ENCODE assay signal across 25 cellular contexts in the genomic region with DNA sequence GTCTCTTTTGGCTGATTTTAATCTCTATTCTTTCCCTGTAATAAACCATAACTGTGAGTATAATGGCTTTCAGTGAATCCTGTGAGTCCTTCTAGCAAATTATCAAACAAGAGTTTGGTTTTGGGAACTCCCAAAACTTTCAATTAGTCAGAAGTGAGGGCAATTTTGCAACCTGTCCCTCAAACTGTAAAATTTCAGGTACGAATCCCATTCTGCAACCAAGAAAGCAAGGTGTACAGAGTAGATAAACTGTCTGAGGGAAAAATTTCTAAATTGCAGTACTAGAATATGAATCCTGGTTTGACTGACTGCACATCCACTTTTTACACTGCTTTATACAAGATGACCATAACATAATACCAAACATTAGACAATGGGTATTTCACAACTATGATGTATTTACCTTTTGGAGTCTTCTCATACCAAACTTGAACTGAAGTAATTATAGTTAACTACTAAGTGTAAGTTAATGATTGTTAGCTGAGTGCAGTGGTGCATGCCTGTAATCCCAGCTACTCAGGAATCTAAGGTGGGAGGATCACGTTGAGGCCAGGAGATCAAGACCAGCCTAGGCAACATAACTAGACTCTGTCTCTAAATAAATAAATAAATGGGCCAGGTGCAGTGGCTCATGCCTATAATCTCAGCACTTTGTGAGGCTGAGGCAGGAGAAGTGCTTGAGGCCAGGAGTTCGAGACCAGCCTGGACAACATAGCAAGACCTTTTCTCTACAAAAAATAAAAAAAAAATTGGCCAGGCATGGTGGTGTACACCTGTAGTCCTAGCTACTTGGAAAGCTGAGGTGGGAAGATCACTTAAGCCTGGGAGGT. TPM values are rescaled to one million over a fixed set of nuclear protein-coding genes. Genes with fewer than 3 reads are reported as not detected.
DNase-seq lines count a peak whose midpoint lies in the region; ATAC-seq and TF ChIP-seq lines count a peak whose summit lies in the region.
"Had no signal": no experiment of that assay in that cellular context is flagged by ENCODE, and none has a peak within 500 bp of the region (broad histone marks: within the 10 kb centered on the region; RNA-seq: fewer than 3 reads in every experiment).

No MANE protein-coding gene starts in this region.

- no TSS peak for BruUV-seq in Caco-2 (replicated peaks; lab: Mats Ljungman, UMichigan)

- TF ChIP-seq CTCF in Caco-2 (IDR thresholded peaks at IDR 0.05; ENCODE audit: insufficient read depth in 1 of 2, low read depth in 1 of 2, low read length in 1 of 2, severe bottlenecking in 1 of 2, unreplicated experiment in 1 of 2) (no peak), nephron progenitor cell (IDR thresholded peaks at IDR 0.05) (no peak), heart left ventricle (IDR thresholded peaks at IDR 0.05) (no peak)

- H3K9me3 Mint-ChIP-seq in Caco-2 (ENCODE audit: unreplicated experiment) (no peaks in the 10 kb centered on the region), nephron progenitor cell (no peaks in the 10 kb centered on the region)
- H3K9me3 Mint-ChIP-seq: activated T-cell treated with anti-CD3 and anti-CD28 coated beads, Interleukin-2, amount 50 U/mL, for 24 hours; central memory CD8-positive, alpha-beta T cell; H9; naive B cell; stimulated activated naive CD8-positive, alpha-beta T cell treated with anti-CD3 and anti-CD28 coated beads, Interleukin-15, amount 100 ng/mL, for 72 hours; T-helper 1 cell treated with Interleukin-12 subunit alpha and Interleukin-12 subunit beta and Interleukin-4 antibody, amounts not matched to agents 30 μg/mL and 1 μg/mL, for 36 hours had no signal

- H3K27me3 Mint-ChIP-seq in Caco-2 (ENCODE audit: insufficient read depth, unreplicated experiment) (no peaks in the 10 kb centered on the region), nephron progenitor cell (ENCODE audit: low read depth, poor library complexity) (no peaks in the 10 kb centered on the region)
- H3K27me3 Mint-ChIP-seq: activated T-cell treated with anti-CD3 and anti-CD28 coated beads, Interleukin-2, amount 50 U/mL, for 24 hours; central memory CD8-positive, alpha-beta T cell; naive B cell; stimulated activated naive CD8-positive, alpha-beta T cell treated with anti-CD3 and anti-CD28 coated beads, Interleukin-15, amount 100 ng/mL, for 72 hours had no signal

- ATAC-seq in left colon (peak; percentile 71), HG03045 (IDR thresholded peaks at IDR 0.05; ENCODE audit: unreplicated experiment) (no peak), heart left ventricle (no peak), HG02885 (IDR thresholded peaks at IDR 0.05; ENCODE audit: poor library complexity, unreplicated experiment) (no peak)
- ATAC-seq: stimulated activated naive CD8-positive, alpha-beta T cell treated with anti-CD3 and anti-CD28 coated beads, Interleukin-15, amount 100 ng/mL, for 72 hours had no signal

- H3K4me3 ChIP-seq in Caco-2 (ENCODE audit: low read depth, low read length) (no peak overlapping the region), heart left ventricle (no peak overlapping the region)
- H3K4me3 ChIP-seq: tibial artery had no signal

- H3K4me1 Mint-ChIP-seq in Caco-2 (ENCODE audit: low read depth, unreplicated experiment) (peaks cover 19% of the 10 kb centered on the region), nephron progenitor cell (peaks cover 27% of the 10 kb centered on the region)
- H3K4me1 Mint-ChIP-seq: central memory CD8-positive, alpha-beta T cell; H9; naive B cell; stimulated activated naive CD8-positive, alpha-beta T cell treated with anti-CD3 and anti-CD28 coated beads, Interleukin-15, amount 100 ng/mL, for 72 hours had no signal

- peak overlapping the region; percentile 44 for H3K27ac ChIP-seq in angular gyrus (ENCODE audit: low read depth, low read length)
- H3K27ac ChIP-seq in heart left ventricle, result no peak overlapping the region
- H3K27ac ChIP-seq: tibial artery had no signal

- WGBS in heart left ventricle, 4 donors, result 93 to 97% (median 95%) methylated on average over 3 of the region's 3 CpGs

- H3K27ac Mint-ChIP-seq in Caco-2 (ENCODE audit: unreplicated experiment) (peak overlapping the region; percentile 75), nephron progenitor cell (peak overlapping the region; percentile 51)
- H3K27ac Mint-ChIP-seq: activated T-cell treated with anti-CD3 and anti-CD28 coated beads, Interleukin-2, amount 50 U/mL, for 24 hours; H9; naive B cell; stimulated activated naive CD8-positive, alpha-beta T cell treated with anti-CD3 and anti-CD28 coated beads, Interleukin-15, amount 100 ng/mL, for 72 hours; T-helper 1 cell treated with Interleukin-12 subunit alpha and Interleukin-12 subunit beta and Interleukin-4 antibody, amounts not matched to agents 30 μg/mL and 1 μg/mL, for 36 hours had no signal

- H3K9me3 ChIP-seq in Caco-2, result no peaks in the 10 kb centered on the region
- no peaks in the 10 kb centered on the region for H3K9me3 ChIP-seq in heart left ventricle
- H3K9me3 ChIP-seq: SK-N-SH, tibial artery had no signal

- DNase-seq in Caco-2 (peak; percentile 78 to 87), left colon (peak in 1 of 2 donors; percentile 33), nephron progenitor cell (no peak), SHP77 treated with DMSO at 0.1 percent for 48 hours (lab: John Stamatoyannopoulos, UW) (no peak), heart left ventricle (no peak)
- DNase-seq: activated CD4-positive, alpha-beta T cell treated with anti-CD3 and anti-CD28 coated beads for 48 hours; activated gamma-delta T cell; activated T-cell treated with anti-CD3 and anti-CD28 coated beads, Interleukin-2, amount 50 U/mL, for 24 hours; DMS53; H9; KG1; MM.1S; naive B cell; NCI-H1417 treated with DMSO at 0.1 percent for 48 hours; NCI-H2081 treated with DMSO at 0.1 percent for 48 hours; NCI-H345; OCI-M1; SK-N-SH; stimulated activated naive CD8-positive, alpha-beta T cell treated with anti-CD3 and anti-CD28 coated beads, Interleukin-15, amount 100 ng/mL, for 72 hours; tibial artery had no signal

- H3K36me3 Mint-ChIP-seq in Caco-2 (ENCODE audit: insufficient read depth, unreplicated experiment) (peaks cover 20% of the 10 kb centered on the region), nephron progenitor cell (ENCODE audit: low read depth) (peaks cover 44% of the 10 kb centered on the region)

- no peak for TF ChIP-seq POLR2A in heart left ventricle (IDR thresholded peaks at IDR 0.05)

- H3K4me1 ChIP-seq in Caco-2 (peaks cover 28% of the 10 kb centered on the region), heart left ventricle (no peaks in the 10 kb centered on the region)
- H3K4me1 ChIP-seq: tibial artery had no signal

- CTCF ChIA-PET in Caco-2 (lab: Charles Lee), result interaction anchor here (0.5 to 1.2 kb wide), 3 partner anchors 50 to 94 kb away, joined by 3 to 5 read pairs (median 4); no protein-coding TSS in a partner anchor

- intact Hi-C loops in Caco-2 (cut with micrococcal nuclease; ENCODE audit: unreplicated experiment), result loop anchor here (1.0 to 5.0 kb wide), 5 partner anchors 34 to 141 kb away; a partner anchor contains a TSS
- intact Hi-C loops in left colon (cut with DNase I, micrococcal nuclease), result no loop called here
- intact Hi-C loops in heart left ventricle (cut with DNase I), result loop anchor here in 1 of 10 donors (10.0 kb wide), 1 partner anchor 93 kb away; no protein-coding TSS in a partner anchor

- H3K4me3 Mint-ChIP-seq in Caco-2 (ENCODE audit: unreplicated experiment), result peak overlapping the region; percentile 31
- no peak overlapping the region for H3K4me3 Mint-ChIP-seq in nephron progenitor cell
- H3K4me3 Mint-ChIP-seq: activated T-cell treated with anti-CD3 and anti-CD28 coated beads, Interleukin-2, amount 50 U/mL, for 24 hours; central memory CD8-positive, alpha-beta T cell; H9; naive B cell; stimulated activated naive CD8-positive, alpha-beta T cell treated with anti-CD3 and anti-CD28 coated beads, Interleukin-15, amount 100 ng/mL, for 72 hours; T-helper 1 cell treated with Interleukin-12 subunit alpha and Interleukin-12 subunit beta and Interleukin-4 antibody, amounts not matched to agents 30 μg/mL and 1 μg/mL, for 36 hours had no signal

- POLR2A ChIA-PET in Caco-2 (lab: Charles Lee), result interaction anchor here (0.5 to 1.0 kb wide), 5 partner anchors 45 to 1264 kb away, joined by 3 to 8 read pairs (median 3); a partner anchor contains a TSS

- H3K36me3 ChIP-seq in Caco-2 (ENCODE audit: control insufficient read depth, insufficient read depth, low read length) (no peaks in the 10 kb centered on the region; the same call in 1 of the 2 replicates), heart left ventricle (peaks cover 0 to 88% (median 72%) of the 10 kb centered on the region in 9 donors)

- H3K27me3 ChIP-seq in Caco-2 (replicated peaks; ENCODE audit: control insufficient read depth, insufficient read depth, low read length) (no peaks in the 10 kb centered on the region), heart left ventricle (no peaks in the 10 kb centered on the region)
- H3K27me3 ChIP-seq: tibial artery had no signal

RNA-seq across cellular contexts. Expression of a gene that starts 44.8 kb away (rescaled TPM):
- total RNA-seq in Caco-2 (2022), result 45.5 and 47.3 TPM in 2 replicates
- 10 to 100 TPM; 25.5 to 26.8 TPM for total RNA-seq in left colon
- total RNA-seq in heart left ventricle, result 10 to 100 TPM in 8 of 9 donors, 1 to 10 TPM in 1; 6.7 to 38.0 (median 24.0) TPM
- 1 to 10 TPM; 7.7 to 8.9 TPM for polyA plus RNA-seq in heart left ventricle

Comparison
In these comparisons a context has a peak if more than half of its experiments do, and no peak if none do; other contexts are left out.
1. DNase-seq: peak in Caco-2 (2 of 2); none in nephron progenitor cell (single experiment), SHP77 treated with DMSO at 0.1 percent for 48 hours (single experiment) and heart left ventricle (0 of 5).